ENCODE assay signal across 8 cellular contexts in the genomic region with DNA sequence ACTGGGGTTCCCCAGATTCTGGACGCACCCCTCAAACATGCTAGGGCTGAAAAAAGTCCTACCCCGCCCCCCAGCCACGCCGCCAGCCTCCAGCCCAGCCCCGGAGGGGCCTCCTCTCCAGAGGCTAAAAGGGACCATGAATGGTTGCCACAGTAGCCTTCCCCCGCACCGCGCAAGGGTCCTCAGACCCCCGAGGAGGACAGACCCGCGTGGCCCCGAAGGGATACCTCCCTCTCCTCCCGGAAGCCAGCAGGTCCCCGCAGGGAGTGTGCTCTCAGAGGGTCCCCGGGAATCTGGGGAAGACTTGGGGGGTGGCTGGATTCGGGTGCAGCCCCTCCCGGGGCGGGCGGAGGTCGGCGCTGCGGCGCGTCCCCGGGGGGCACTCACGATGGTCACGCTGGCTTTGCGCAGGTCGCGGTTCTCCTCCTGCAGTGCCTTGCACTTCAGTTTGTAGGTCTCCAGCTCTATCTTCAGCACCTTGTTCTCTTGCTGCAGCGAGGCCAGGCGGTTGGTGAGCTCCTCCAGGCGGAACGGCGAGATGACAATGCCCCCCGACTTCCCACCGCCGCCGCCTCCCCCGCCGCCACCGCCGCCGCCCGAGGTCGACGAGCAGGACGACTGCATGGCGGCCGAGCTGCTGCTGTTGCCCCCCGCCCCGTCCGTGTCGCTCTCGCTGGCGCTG. TPM values are rescaled to one million over a fixed set of nuclear protein-coding genes. Genes with fewer than 3 reads are reported as not detected.
DNase-seq lines count a peak whose midpoint lies in the region; ATAC-seq lines count a peak whose summit lies in the region.

No MANE protein-coding gene starts in this region.

- no peaks in the 10 kb centered on the region for H3K27me3 Mint-ChIP-seq in CD4-positive, alpha-beta memory T cell
- H3K27me3 Mint-ChIP-seq in activated naive CD4-positive, alpha-beta T cell treated with anti-CD3 and anti-CD28 coated beads, Interleukin-2, amount 10 ng/mL, durations not matched to agents 7 days and 5 days, result no peaks in the 10 kb centered on the region

- peak overlapping the region; percentile 77 for H3K27ac ChIP-seq in CD4-positive, alpha-beta memory T cell (ENCODE audit: low read depth, low read length)

- peaks cover 0 to 8% of the 10 kb centered on the region in 2 donors for H3K36me3 Mint-ChIP-seq in CD4-positive, alpha-beta memory T cell
- H3K36me3 Mint-ChIP-seq in activated naive CD4-positive, alpha-beta T cell treated with anti-CD3 and anti-CD28 coated beads, Interleukin-2, amount 10 ng/mL, durations not matched to agents 7 days and 5 days, result peaks cover 7% of the 10 kb centered on the region

- no peaks in the 10 kb centered on the region for H3K27me3 ChIP-seq in CD4-positive, alpha-beta memory T cell (ENCODE audit: insufficient read depth, low read length)

- H3K36me3 ChIP-seq in CD4-positive, alpha-beta memory T cell (ENCODE audit: insufficient read depth, low read length), result no peaks in the 10 kb centered on the region

- CTCF ChIA-PET in CD4-positive, alpha-beta memory T cell (lab: Charles Lee; ENCODE audit: partially characterized antibody), result interaction anchor here (0.5 to 4.4 kb wide), 21 partner anchors 8 to 1846 kb away, joined by 3 to 20 read pairs (median 4); no protein-coding TSS in a partner anchor
- CTCF ChIA-PET in activated naive CD4-positive, alpha-beta T cell treated with anti-CD3 and anti-CD28 coated beads, Interleukin-2, amount 10 ng/mL, durations not matched to agents 7 days and 5 days (lab: Charles Lee), result interaction anchor here (0.7 to 5.0 kb wide), 16 partner anchors 8 to 280 kb away, joined by 3 to 94 read pairs (median 5); no protein-coding TSS in a partner anchor

- H3K27ac Mint-ChIP-seq in CD4-positive, alpha-beta memory T cell, result peak overlapping the region in 6 of 7 donors; percentile 87 to 96 (median 92)
- peak overlapping the region; percentile 97 for H3K27ac Mint-ChIP-seq in activated naive CD4-positive, alpha-beta T cell treated with anti-CD3 and anti-CD28 coated beads, Interleukin-2, amount 10 ng/mL, durations not matched to agents 7 days and 5 days

- POLR2A ChIA-PET in CD4-positive, alpha-beta memory T cell (lab: Charles Lee; ENCODE audit: partially characterized antibody), result interaction anchor here (0.7 to 1.7 kb wide), 15 partner anchors 8 to 1961 kb away, joined by 3 to 11 read pairs (median 4); partner anchors contain the start of gene IPMK

- no peaks in the 10 kb centered on the region for H3K9me3 Mint-ChIP-seq in CD4-positive, alpha-beta memory T cell
- H3K9me3 Mint-ChIP-seq in activated naive CD4-positive, alpha-beta T cell treated with anti-CD3 and anti-CD28 coated beads, Interleukin-2, amount 10 ng/mL, durations not matched to agents 7 days and 5 days, result no peaks in the 10 kb centered on the region

- peak; percentile 1 for ATAC-seq in HG03520 (IDR thresholded peaks at IDR 0.05; ENCODE audit: unreplicated experiment)
- peak; percentile 10 for ATAC-seq in left ventricle myocardium superior

- peaks cover 51 to 69% (median 62%) of the 10 kb centered on the region in 4 donors for H3K4me1 Mint-ChIP-seq in CD4-positive, alpha-beta memory T cell
- H3K4me1 Mint-ChIP-seq in activated naive CD4-positive, alpha-beta T cell treated with anti-CD3 and anti-CD28 coated beads, Interleukin-2, amount 10 ng/mL, durations not matched to agents 7 days and 5 days, result peaks cover 54% of the 10 kb centered on the region

- H3K9me3 ChIP-seq in CD4-positive, alpha-beta memory T cell (ENCODE audit: control insufficient read depth in 1 of 2, low read length in 2 of 2), result no peaks in the 10 kb centered on the region

- intact Hi-C loops in CD4-positive, alpha-beta memory T cell (cut with micrococcal nuclease), result loop anchor here (1.0 to 5.0 kb wide), 8 partner anchors 25 to 1637 kb away; partner anchors contain the start of genes CDK1, CISD1 and TFAM
- intact Hi-C loops in left ventricle myocardium superior (cut with micrococcal nuclease), result no loop called here

- peak overlapping the region; percentile 93 to 98 (median 96) for H3K4me3 Mint-ChIP-seq in CD4-positive, alpha-beta memory T cell
- H3K4me3 Mint-ChIP-seq in activated naive CD4-positive, alpha-beta T cell treated with anti-CD3 and anti-CD28 coated beads, Interleukin-2, amount 10 ng/mL, durations not matched to agents 7 days and 5 days, result peak overlapping the region; percentile 81

- H3K4me1 ChIP-seq in CD4-positive, alpha-beta memory T cell (ENCODE audit: insufficient read depth, low read length), result peaks cover 57% of the 10 kb centered on the region

- H3K4me3 ChIP-seq in CD4-positive, alpha-beta memory T cell (ENCODE audit: low read length in 2 of 2), result peak overlapping the region; percentile 80 to 81
- H3K4me3 ChIP-seq in skeletal muscle cell (ENCODE audit: low read depth, low read length), result peak overlapping the region; percentile 99

- peak in 2 of 5 donors; percentile 11 to 45 for DNase-seq in CD4-positive, alpha-beta memory T cell
- DNase-seq in activated naive CD4-positive, alpha-beta T cell treated with anti-CD3 and anti-CD28 coated beads, Interleukin-2, amount 10 ng/mL, durations not matched to agents 7 days and 5 days, result peak; percentile 34
- DNase-seq in left ventricle myocardium superior, result peak; percentile 35
- DNase-seq in skeletal muscle cell (ENCODE audit: low read depth), result no peak
- DNase-seq in mesenteric fat pad (ENCODE audit: low spot score), result no peak
- no peak for DNase-seq in kidney tubule cell (ENCODE audit: low spot score)
- no peak for DNase-seq in GM19240 (ENCODE audit: insufficient read length, low spot score)

RNA-seq across cellular contexts. Expression of gene CCDC6, which starts 0.5 kb away (rescaled TPM):
- 10 to 100 TPM; 20.9 to 22.5 TPM for total RNA-seq in CD4-positive, alpha-beta memory T cell
- 1 to 10 TPM; 4.4 to 6.1 TPM for polyA plus RNA-seq in CD4-positive, alpha-beta memory T cell
- total RNA-seq in left ventricle myocardium superior, result 15.9 TPM
- total RNA-seq in mesenteric fat pad, result 31.2 TPM

Comparison
In these comparisons a context has a peak if more than half of its experiments do, and no peak if none do; other contexts are left out.
1. DNase-seq: peak in activated naive CD4-positive, alpha-beta T cell treated with anti-CD3 and anti-CD28 coated beads, Interleukin-2, amount 10 ng/mL, durations not matched to agents 7 days and 5 days (single experiment) and left ventricle myocardium superior (single experiment); none in skeletal muscle cell (single experiment), mesenteric fat pad (single experiment), kidney tubule cell (single experiment) and GM19240 (single experiment).